ENCODE assay signal across 10 cellular contexts in the genomic region with DNA sequence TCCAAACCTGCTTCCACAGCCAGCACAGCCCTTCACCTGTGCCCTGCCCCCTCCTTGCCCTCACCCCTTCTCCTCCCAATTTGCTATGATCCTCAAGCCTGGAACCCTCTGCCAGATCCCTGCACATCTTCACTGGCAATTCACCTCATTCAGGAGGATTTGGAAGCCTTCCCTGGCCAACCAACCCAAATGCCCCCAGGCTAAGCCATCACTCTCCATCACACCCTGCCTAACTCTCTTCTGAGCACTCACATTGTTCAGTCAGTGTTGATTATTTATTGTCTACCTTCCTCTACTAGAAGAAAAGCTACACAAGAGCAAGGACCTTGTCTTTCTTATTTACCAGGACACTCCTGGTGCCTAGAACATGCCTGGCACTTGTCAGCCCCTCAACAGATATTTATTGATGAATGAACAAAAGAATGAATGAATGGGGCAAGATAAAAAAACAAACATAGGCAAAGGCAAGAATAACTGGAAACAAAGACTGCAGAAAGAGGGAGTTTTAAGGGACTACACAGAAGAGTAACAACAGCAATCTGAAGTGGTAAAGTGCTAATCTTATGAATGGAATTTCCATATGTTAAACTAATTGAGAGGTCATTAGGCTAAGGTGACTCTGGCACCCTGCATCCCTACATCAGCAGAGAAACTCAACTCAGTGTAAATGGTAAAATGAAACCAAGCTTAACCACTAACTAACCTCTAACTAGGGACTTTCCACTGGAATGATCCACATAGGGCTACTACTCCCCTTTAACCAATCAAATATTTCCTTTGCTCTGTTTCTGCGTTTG.
A peak's percentile ranks its signal among the peaks of the same experiment; 100 is the strongest.
DNase-seq lines count a peak whose midpoint lies in the region; ATAC-seq and TF ChIP-seq lines count a peak whose summit lies in the region.
"Had no signal": no experiment of that assay in that cellular context is flagged by ENCODE, and none has a peak within 500 bp of the region (broad histone marks: within the 10 kb centered on the region; RNA-seq: fewer than 3 reads in every experiment).

No MANE protein-coding gene starts in this region.

- POLR2A ChIA-PET in GM10248 (lab: Yijun Ruan, JAX): no interaction called here

- ATAC-seq in GM18907 (IDR thresholded peaks at IDR 0.05; ENCODE audit: unreplicated experiment) (peak; percentile 95), GM21825 (IDR thresholded peaks at IDR 0.05; ENCODE audit: unreplicated experiment) (peak; percentile 74), HG03354 (IDR thresholded peaks at IDR 0.05; ENCODE audit: poor library complexity, severe bottlenecking, unreplicated experiment) (peak; percentile 86)
- ATAC-seq in stimulated activated naive CD8-positive, alpha-beta T cell treated with anti-CD3 and anti-CD28 coated beads, Interleukin-15, amount 100 ng/mL, for 72 hours: no peak

- H3K27me3 Mint-ChIP-seq in stimulated activated naive CD8-positive, alpha-beta T cell treated with anti-CD3 and anti-CD28 coated beads, Interleukin-15, amount 100 ng/mL, for 72 hours: peaks cover 8% of the 10 kb centered on the region

- H3K27ac Mint-ChIP-seq in stimulated activated naive CD8-positive, alpha-beta T cell treated with anti-CD3 and anti-CD28 coated beads, Interleukin-15, amount 100 ng/mL, for 72 hours: no peak overlapping the region

- CTCF ChIA-PET in GM10248 (lab: Yijun Ruan, JAX): no interaction called here

- TF ChIP-seq CTCF in GM10248 (IDR thresholded peaks at IDR 0.05; ENCODE audit: control extremely low read depth, extremely low read depth, low read depth, missing control alignments): no peak

- peaks cover 0 to 10% of the 10 kb centered on the region in 2 donors for H3K9me3 Mint-ChIP-seq in stimulated activated naive CD8-positive, alpha-beta T cell treated with anti-CD3 and anti-CD28 coated beads, Interleukin-15, amount 100 ng/mL, for 72 hours

- H3K4me1 Mint-ChIP-seq in stimulated activated naive CD8-positive, alpha-beta T cell treated with anti-CD3 and anti-CD28 coated beads, Interleukin-15, amount 100 ng/mL, for 72 hours: no peaks in the 10 kb centered on the region

- DNase-seq in fibroblast of peridontal ligament (ENCODE audit: extremely low read depth) (peak; percentile 45), D341Med (ENCODE audit: low spot score) (no peak), GM10248 (ENCODE audit: extremely low spot score) (no peak), SW 1271 (lab: John Stamatoyannopoulos, UW) (no peak)
- no peak for DNase-seq in stimulated activated naive CD8-positive, alpha-beta T cell treated with anti-CD3 and anti-CD28 coated beads, Interleukin-15, amount 100 ng/mL, for 72 hours
- DNase-seq: activated effector memory CD4-positive, alpha-beta T cell treated with Interleukin-2 at 50 U/mL for 16 hours; H7 had no signal

- no peak overlapping the region for H3K4me3 Mint-ChIP-seq in stimulated activated naive CD8-positive, alpha-beta T cell treated with anti-CD3 and anti-CD28 coated beads, Interleukin-15, amount 100 ng/mL, for 72 hours
